In genomic region chr2:1011018-1011405, GRCh38 we compare ENCODE assay signal across 15 cellular contexts.
A peak's percentile ranks its signal among the peaks of the same experiment; 100 is the strongest.
DNase-seq lines count a peak whose midpoint lies in the region; ATAC-seq and TF ChIP-seq lines count a peak whose summit lies in the region.
"Had no signal": no experiment of that assay in that cellular context is flagged by ENCODE, and none has a peak within 500 bp of the region (broad histone marks: within the 10 kb centered on the region; RNA-seq: fewer than 3 reads in every experiment).

No MANE protein-coding gene starts in this region.

- peak; percentile 24 for DNase-seq in NCI-H748 (lab: John Stamatoyannopoulos, UW; ENCODE audit: unreplicated experiment)
- no peak for DNase-seq in NCI-H748 treated with DMSO at 0.1 percent for 48 hours (lab: John Stamatoyannopoulos, UW)
- no peak for DNase-seq in type B pancreatic cell (ENCODE audit: extremely low spot score, unreplicated experiment)
- no peak for DNase-seq in WTC11 (ENCODE audit: low spot score)
- DNase-seq: Calu3; CD4-positive, CD25-positive, alpha-beta regulatory T cell; IMR-90; NCI-H146; SW 1271 had no signal

- POLR2A ChIA-PET in WTC11 (lab: Charles Lee), result no interaction called here

- H3K4me1 Mint-ChIP-seq in type B pancreatic cell (ENCODE audit: unreplicated experiment) (peaks cover 17% of the 10 kb centered on the region), WTC11 (peaks cover 18% of the 10 kb centered on the region)
- H3K4me1 Mint-ChIP-seq: CD4-positive, CD25-positive, alpha-beta regulatory T cell had no signal

- no peaks in the 10 kb centered on the region for H3K36me3 Mint-ChIP-seq in type B pancreatic cell
- no peaks in the 10 kb centered on the region for H3K36me3 Mint-ChIP-seq in WTC11
- H3K36me3 Mint-ChIP-seq: CD4-positive, CD25-positive, alpha-beta regulatory T cell had no signal

- H3K27me3 Mint-ChIP-seq in type B pancreatic cell, result peaks cover 21% of the 10 kb centered on the region
- peaks cover 17% of the 10 kb centered on the region for H3K27me3 Mint-ChIP-seq in WTC11 (ENCODE audit: low read depth)
- H3K27me3 Mint-ChIP-seq: CD4-positive, CD25-positive, alpha-beta regulatory T cell had no signal

- H3K27ac Mint-ChIP-seq in type B pancreatic cell (no peak overlapping the region), WTC11 (no peak overlapping the region)
- H3K27ac Mint-ChIP-seq: CD4-positive, CD25-positive, alpha-beta regulatory T cell had no signal

- ATAC-seq in HG03103 (IDR thresholded peaks at IDR 0.05; ENCODE audit: low read depth, unreplicated experiment) (peak; percentile 35), HG02973 (IDR thresholded peaks at IDR 0.05; ENCODE audit: unreplicated experiment) (no peak), GM18858 (IDR thresholded peaks at IDR 0.05; ENCODE audit: unreplicated experiment) (no peak), WTC11 (no peak)
- ATAC-seq: A549 had no signal

- CTCF ChIA-PET in WTC11 (lab: Charles Lee), result no interaction called here

- TF ChIP-seq CTCF in VCaP (conservative IDR thresholded peaks at IDR 0.05) (no peak), type B pancreatic cell (conservative IDR thresholded peaks at IDR 0.05) (no peak), WTC11 (IDR thresholded peaks at IDR 0.05) (no peak)

- H3K4me3 Mint-ChIP-seq in type B pancreatic cell (peak overlapping the region; percentile 12), WTC11 (no peak overlapping the region)
- H3K4me3 Mint-ChIP-seq: CD4-positive, CD25-positive, alpha-beta regulatory T cell had no signal

- no peaks in the 10 kb centered on the region for H3K9me3 Mint-ChIP-seq in type B pancreatic cell
- H3K9me3 Mint-ChIP-seq in WTC11, result no peaks in the 10 kb centered on the region

- H3K27ac ChIP-seq in VCaP, result peak overlapping the region; percentile 92
- H3K27ac ChIP-seq: A549, SJCRH30 had no signal

TF ChIP-seq in WTC11, 78 proteins besides CTCF, POLR2A, EP300 and RAD21:
- TF ChIP-seq E2F1 (CRISPR knock-in tag; IDR thresholded peaks at IDR 0.05) (no peak), HMGXB4 (CRISPR knock-in tag; IDR thresholded peaks at IDR 0.05) (no peak), SMAD3 (CRISPR knock-in tag; IDR thresholded peaks at IDR 0.05; ENCODE audit: borderline replicate concordance) (no peak), ERG (CRISPR knock-in tag; IDR thresholded peaks at IDR 0.05) (no peak), ZBTB43 (CRISPR knock-in tag; IDR thresholded peaks at IDR 0.05) (no peak), ZNF281 (CRISPR knock-in tag; IDR thresholded peaks at IDR 0.05) (no peak)
